Comparison of ENCODE assay signal across 8 cellular contexts in the genomic region with DNA sequence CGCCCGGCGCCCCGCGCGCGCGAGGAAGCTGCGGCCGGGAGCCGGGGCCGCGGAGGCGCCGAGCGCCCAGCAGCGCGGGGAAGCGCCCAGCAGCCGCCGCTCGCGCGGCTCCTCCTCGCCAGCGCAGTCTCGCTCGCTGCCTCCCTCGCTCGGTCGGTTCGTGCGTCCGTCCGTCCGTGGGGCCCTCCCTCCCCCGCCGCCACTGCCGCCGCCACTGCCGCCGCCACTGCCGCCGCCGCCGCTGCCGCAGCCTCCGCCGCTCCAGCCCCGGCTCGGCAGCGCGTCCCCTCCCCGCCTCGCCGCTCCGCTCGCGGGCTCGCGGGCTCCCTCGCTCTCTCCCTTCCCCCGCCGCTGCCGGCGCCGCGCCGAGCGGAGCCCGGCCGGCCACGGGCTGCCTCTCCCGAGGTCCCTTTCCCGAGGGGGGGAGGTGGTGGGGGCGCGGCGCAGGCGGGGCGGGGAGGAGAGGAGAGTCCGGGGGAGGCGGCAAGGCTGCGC. TPM values are rescaled to one million over a fixed set of nuclear protein-coding genes. Genes with fewer than 3 reads are reported as not detected.
DNase-seq lines count a peak whose midpoint lies in the region; ATAC-seq and TF ChIP-seq lines count a peak whose summit lies in the region.

A gene (minus strand): TSS at position 138 of the 495 bp plus-strand sequence.

- H3K9ac ChIP-seq in KMS-11, result no peak within 1 kb of the TSS

- BruUV-seq in Calu3 (replicated peaks; lab: Mats Ljungman, UMichigan), result no TSS peak

- H3K27me3 Mint-ChIP-seq in Calu3 (ENCODE audit: unreplicated experiment), result peaks cover 71% of the 10 kb centered on the region
- peaks cover 5 to 30% (median 9%) of the 10 kb centered on the region in 3 donors for H3K27me3 Mint-ChIP-seq in immature natural killer cell (ENCODE audit: low read depth in 3 of 3)

- peaks cover 8% of the 10 kb centered on the region for H3K4me1 Mint-ChIP-seq in Calu3 (ENCODE audit: low read depth, unreplicated experiment)
- peaks cover 0 to 6% of the 10 kb centered on the region in 2 donors for H3K4me1 Mint-ChIP-seq in immature natural killer cell

- no peaks in the 10 kb centered on the region for H3K36me3 ChIP-seq in KMS-11 (ENCODE audit: insufficient read depth)

- H2AFZ ChIP-seq in KMS-11 (ENCODE audit: low read depth), result peak within 1 kb of the TSS; percentile 44; the same call in 1 of the 2 replicates

- TF ChIP-seq CTCF in Calu3 (IDR thresholded peaks at IDR 0.05; ENCODE audit: unreplicated experiment) (no peak), KMS-11 (conservative IDR thresholded peaks at IDR 0.05; ENCODE audit: low read depth, low read length) (no peak)

- H3K27ac ChIP-seq in KMS-11, result no peak within 1 kb of the TSS
- H3K27ac ChIP-seq in skin epidermis, result peak within 1 kb of the TSS in 17 of 21 experiments; percentile 2 to 86 (median 73)

- H3K9me3 Mint-ChIP-seq in Calu3 (ENCODE audit: low read depth, unreplicated experiment) (no peaks in the 10 kb centered on the region), immature natural killer cell (no peaks in the 10 kb centered on the region)

- CTCF ChIA-PET in Calu3 (lab: Charles Lee), result no interaction called here

- H3K79me2 ChIP-seq in KMS-11 (ENCODE audit: insufficient read depth, low read depth), result no peaks in the 10 kb centered on the region

- H3K4me3 Mint-ChIP-seq in Calu3 (ENCODE audit: low read depth, unreplicated experiment) (peak within 1 kb of the TSS; percentile 79), immature natural killer cell (peak within 1 kb of the TSS in 4 of 5 donors; percentile 26 to 57 (median 49))

- DNase-seq in Calu3 (peak; percentile 20), T47D (ENCODE audit: low read depth in 1 of 2, low spot score in 1 of 2) (peak; percentile 32 to 38), immature natural killer cell (no peak), NCI-H187 (lab: John Stamatoyannopoulos, UW) (no peak)

- no peaks in the 10 kb centered on the region for H3K27me3 ChIP-seq in KMS-11 (ENCODE audit: insufficient read depth, low read depth)

- H3K36me3 Mint-ChIP-seq in Calu3 (ENCODE audit: insufficient read depth, unreplicated experiment) (peaks cover 6% of the 10 kb centered on the region), immature natural killer cell (no peaks in the 10 kb centered on the region)

- no peaks in the 10 kb centered on the region for H3K4me1 ChIP-seq in KMS-11 (ENCODE audit: low read depth, poor library complexity, severe bottlenecking)

- intact Hi-C loops in Calu3 (cut with micrococcal nuclease; ENCODE audit: unreplicated experiment), result no loop called here

- H3K4me3 ChIP-seq in KMS-11 (IDR thresholded peaks at IDR 0.05; ENCODE audit: insufficient read depth, low read depth, low read length), result no peak within 1 kb of the TSS
- H3K4me3 ChIP-seq in skin epidermis, result peak within 1 kb of the TSS; percentile 35 to 58 (median 45)

- H3K4me2 ChIP-seq in KMS-11, result no peak within 1 kb of the TSS

- no peak within 1 kb of the TSS for H3K27ac Mint-ChIP-seq in Calu3 (ENCODE audit: unreplicated experiment)
- H3K27ac Mint-ChIP-seq in immature natural killer cell, result no peak within 1 kb of the TSS

- H4K20me1 ChIP-seq in KMS-11 (ENCODE audit: insufficient read depth), result no peaks in the 10 kb centered on the region

- in situ Hi-C loops in T47D (cut with HindIII; ENCODE audit: low pct_unique_long_range_greater_than_20kb, low sequenced_read_pairs), result no loop called here

- ATAC-seq in HG03460 (IDR thresholded peaks at IDR 0.05; ENCODE audit: unreplicated experiment) (no peak), HG02870 (IDR thresholded peaks at IDR 0.05; ENCODE audit: unreplicated experiment) (no peak)

RNA-seq across cellular contexts. Expression of the gene that starts here (rescaled TPM):
- total RNA-seq in Calu3 (2022), result 0.07 TPM in 1 of 2 replicates, not detected in the other
- polyA plus RNA-seq in immature natural killer cell, result under 1 TPM in 1 of 3 donors, not detected in 2; 0.35 TPM

Comparison
In these comparisons a context has a peak if more than half of its experiments do, and no peak if none do; other contexts are left out.
1. Peak in DNase-seq in Calu3; RNA of the gene not detected or under 1 TPM.
2. DNase-seq: peak in T47D (2 of 2); none in immature natural killer cell (0 of 3) and NCI-H187 (0 of 2).